15 cellular contexts compared by ENCODE assay signal in the genomic region with DNA sequence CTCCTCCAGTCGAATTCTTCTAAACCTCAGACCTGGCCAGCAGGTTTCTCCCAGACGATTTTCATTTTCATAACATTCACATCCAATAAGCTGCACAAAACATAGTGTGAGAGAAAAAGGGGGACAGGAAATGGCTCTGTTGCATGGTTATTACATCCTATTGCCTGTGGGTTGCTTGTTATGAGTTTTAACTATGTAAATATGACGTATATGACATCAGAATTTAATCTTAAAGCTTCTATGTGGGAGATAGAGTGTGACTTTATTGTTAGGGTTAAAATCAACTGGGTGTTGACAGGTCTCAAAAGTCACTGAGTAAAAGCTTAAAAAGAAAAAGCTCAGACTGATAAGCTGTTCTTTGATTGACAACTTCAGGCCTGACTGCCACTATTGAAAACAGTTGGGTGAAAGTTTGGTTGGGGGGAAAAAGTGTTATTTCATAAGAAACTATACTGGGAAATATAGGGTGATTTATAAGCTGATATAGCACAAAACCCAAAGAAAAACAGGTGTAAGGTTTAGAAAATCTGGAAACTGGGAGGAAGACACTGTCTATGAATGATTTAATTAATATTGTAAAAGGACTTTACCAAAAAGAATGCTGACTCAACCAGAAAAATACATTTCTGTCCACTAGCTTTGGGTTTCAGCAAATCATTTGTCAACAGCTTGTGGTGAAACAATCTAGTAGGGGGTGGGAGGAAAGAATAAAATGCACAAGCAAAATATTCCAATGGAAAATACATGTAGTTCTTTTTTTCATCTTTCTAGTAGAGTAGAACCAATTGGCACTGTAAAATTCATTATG.
DNase-seq lines count a peak whose midpoint lies in the region; ATAC-seq, FAIRE-seq and TF ChIP-seq lines count a peak whose summit lies in the region.
"Had no signal": no experiment of that assay in that cellular context is flagged by ENCODE, and none has a peak within 500 bp of the region (broad histone marks: within the 10 kb centered on the region; RNA-seq: fewer than 3 reads in every experiment).

No MANE protein-coding gene starts in this region.

- H3K4me3 ChIP-seq in HEK293 (ENCODE audit: low read depth, low read length) (no peak overlapping the region), astrocyte (ENCODE audit: insufficient read depth, low read depth, low read length) (no peak overlapping the region), right cardiac atrium (ENCODE audit: low read length) (no peak overlapping the region)
- H3K4me3 ChIP-seq: BLaER1 treated with 17β-estradiol and CSF1 and Interleukin-3, amounts not matched to agents 10 nM and 100 nM; HAP-1 had no signal

- no peaks in the 10 kb centered on the region for H4K20me1 ChIP-seq in astrocyte (ENCODE audit: insufficient read depth, low read length)
- H4K20me1 ChIP-seq: BLaER1 treated with 17β-estradiol and CSF1 and Interleukin-3, amounts not matched to agents 10 nM and 100 nM had no signal

- H3K9me3 ChIP-seq in HEK293 (ENCODE audit: control insufficient read depth, insufficient read depth, low read depth, low read length): no peaks in the 10 kb centered on the region
- H3K9me3 ChIP-seq in astrocyte (ENCODE audit: insufficient read depth, low read depth, low read length): no peaks in the 10 kb centered on the region
- no peaks in the 10 kb centered on the region for H3K9me3 ChIP-seq in right cardiac atrium (ENCODE audit: control insufficient read depth, low read length)
- H3K9me3 ChIP-seq: BLaER1 treated with 17β-estradiol and CSF1 and Interleukin-3, amounts not matched to agents 10 nM and 100 nM; HAP-1 had no signal

- POLR2A ChIA-PET in HEK293 (lab: Yijun Ruan, JAX): no interaction called here

- no peak overlapping the region for H3K4me3 Mint-ChIP-seq in astrocyte (ENCODE audit: unreplicated experiment)
- H3K4me3 Mint-ChIP-seq: CD4-positive, alpha-beta T cell; HFFc6 had no signal

- H3K36me3 ChIP-seq in HEK293 (ENCODE audit: control insufficient read depth in 2 of 2, insufficient read depth in 1 of 2, low read length in 2 of 2) (no peaks in the 10 kb centered on the region), astrocyte (ENCODE audit: insufficient read depth, low read length) (no peaks in the 10 kb centered on the region)
- H3K36me3 ChIP-seq: BLaER1 treated with 17β-estradiol and CSF1 and Interleukin-3, amounts not matched to agents 10 nM and 100 nM; HAP-1 had no signal

- H3K27me3 Mint-ChIP-seq in astrocyte (ENCODE audit: low read depth, unreplicated experiment): no peaks in the 10 kb centered on the region
- H3K27me3 Mint-ChIP-seq: CD4-positive, alpha-beta T cell had no signal

- intact Hi-C loops in right cardiac atrium (cut with DNase I): no loop called here

- H3K9ac ChIP-seq in astrocyte (ENCODE audit: low read length): no peak overlapping the region
- H3K9ac ChIP-seq: BLaER1 treated with 17β-estradiol and CSF1 and Interleukin-3, amounts not matched to agents 10 nM and 100 nM had no signal

- H3K79me2 ChIP-seq in astrocyte (ENCODE audit: insufficient read depth, low read length): no peaks in the 10 kb centered on the region

- DNase-seq in astrocyte (ENCODE audit: low read depth): no peak
- peak; percentile 24 for DNase-seq in fibroblast of gingiva (ENCODE audit: low read depth)
- DNase-seq in right cardiac atrium: no peak
- DNase-seq in cerebellum (ENCODE audit: low spot score): no peak
- DNase-seq in activated CD4-positive, alpha-beta T cell treated with anti-CD3 and anti-CD28 coated beads for 1 hour: no peak
- no peak for DNase-seq in activated CD8-positive, alpha-beta memory T cell treated with anti-CD3 and anti-CD28 coated beads, Interleukin-2, amount 50 U/mL, for 48 hours
- DNase-seq: CD4-positive, alpha-beta T cell; DMS79; HFFc6; KBM-7 had no signal

- H3K4me1 ChIP-seq in HEK293 (ENCODE audit: control insufficient read depth, insufficient read depth, low read length): peaks cover 2% of the 10 kb centered on the region; the same call in 1 of the 2 replicates
- no peaks in the 10 kb centered on the region for H3K4me1 ChIP-seq in astrocyte (ENCODE audit: insufficient read depth, low read length)
- peaks cover 1% of the 10 kb centered on the region for H3K4me1 ChIP-seq in right cardiac atrium (ENCODE audit: control insufficient read depth, insufficient read depth, low read length)
- H3K4me1 ChIP-seq: BLaER1 treated with 17β-estradiol and CSF1 and Interleukin-3, amounts not matched to agents 10 nM and 100 nM; HAP-1 had no signal

- no peak for FAIRE-seq in astrocyte (lab: Jason Lieb, UNC)
- FAIRE-seq: H1, HTR-8/SVneo had no signal

- TF ChIP-seq CTCF in HEK293 (tag by site-specific recombination; IDR thresholded peaks at IDR 0.05) (no peak), astrocyte (IDR thresholded peaks at IDR 0.05; ENCODE audit: insufficient read depth, low read depth, low read length) (no peak)

- H3K4me1 Mint-ChIP-seq in astrocyte (ENCODE audit: low read depth, unreplicated experiment): peaks cover 3% of the 10 kb centered on the region

- H2AFZ ChIP-seq in astrocyte (ENCODE audit: low read depth, low read length): no peak overlapping the region

- ATAC-seq in right cardiac atrium: no peak

- no peaks in the 10 kb centered on the region for H3K36me3 Mint-ChIP-seq in astrocyte (ENCODE audit: low read depth, unreplicated experiment)

- peak overlapping the region; percentile 28 for H3K27ac Mint-ChIP-seq in astrocyte (ENCODE audit: unreplicated experiment)
- H3K27ac Mint-ChIP-seq: CD4-positive, alpha-beta T cell; HFFc6 had no signal

- no peaks in the 10 kb centered on the region for H3K9me3 Mint-ChIP-seq in astrocyte (ENCODE audit: unreplicated experiment)
- H3K9me3 Mint-ChIP-seq: HFFc6 had no signal

- H3K27ac ChIP-seq in HEK293 (ENCODE audit: extremely low read depth, low read depth, low read length): no peak overlapping the region
- H3K27ac ChIP-seq in astrocyte (ENCODE audit: low read depth, low read length): no peak overlapping the region
- H3K27ac ChIP-seq in right cardiac atrium (ENCODE audit: low read length): no peak overlapping the region
- H3K27ac ChIP-seq: BLaER1 treated with 17β-estradiol and CSF1 and Interleukin-3, amounts not matched to agents 10 nM and 100 nM had no signal

- no peaks in the 10 kb centered on the region for H3K27me3 ChIP-seq in astrocyte (ENCODE audit: insufficient read depth, low read length)
- H3K27me3 ChIP-seq in right cardiac atrium (ENCODE audit: control insufficient read depth, insufficient read depth): no peaks in the 10 kb centered on the region
- H3K27me3 ChIP-seq: BLaER1 treated with 17β-estradiol and CSF1 and Interleukin-3, amounts not matched to agents 10 nM and 100 nM had no signal

- H3K4me2 ChIP-seq in astrocyte (ENCODE audit: low read length): no peak overlapping the region
- H3K4me2 ChIP-seq: BLaER1 treated with 17β-estradiol and CSF1 and Interleukin-3, amounts not matched to agents 10 nM and 100 nM had no signal

- CTCF ChIA-PET in HEK293 (lab: Yijun Ruan, JAX): interaction anchor here (0.6 to 0.7 kb wide), 4 partner anchors 11 to 417 kb away, joined by 3 to 6 read pairs (median 3); no protein-coding TSS in a partner anchor

- WGBS in right cardiac atrium: 31% methylated on average over 3 of the region's 3 CpGs

TF ChIP-seq in HEK293, 187 proteins besides CTCF, POLR2A, EP300 and RAD21 (continues in another document):
- TF ChIP-seq, protein P1, sequence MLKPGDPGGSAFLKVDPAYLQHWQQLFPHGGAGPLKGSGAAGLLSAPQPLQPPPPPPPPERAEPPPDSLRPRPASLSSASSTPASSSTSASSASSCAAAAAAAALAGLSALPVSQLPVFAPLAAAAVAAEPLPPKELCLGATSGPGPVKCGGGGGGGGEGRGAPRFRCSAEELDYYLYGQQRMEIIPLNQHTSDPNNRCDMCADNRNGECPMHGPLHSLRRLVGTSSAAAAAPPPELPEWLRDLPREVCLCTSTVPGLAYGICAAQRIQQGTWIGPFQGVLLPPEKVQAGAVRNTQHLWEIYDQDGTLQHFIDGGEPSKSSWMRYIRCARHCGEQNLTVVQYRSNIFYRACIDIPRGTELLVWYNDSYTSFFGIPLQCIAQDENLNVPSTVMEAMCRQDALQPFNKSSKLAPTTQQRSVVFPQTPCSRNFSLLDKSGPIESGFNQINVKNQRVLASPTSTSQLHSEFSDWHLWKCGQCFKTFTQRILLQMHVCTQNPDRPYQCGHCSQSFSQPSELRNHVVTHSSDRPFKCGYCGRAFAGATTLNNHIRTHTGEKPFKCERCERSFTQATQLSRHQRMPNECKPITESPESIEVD (tag by site-specific recombination; IDR thresholded peaks at IDR 0.05): peak; percentile 90
- no peak for TF ChIP-seq ZNF292 (tag by site-specific recombination; IDR thresholded peaks at IDR 0.05; ENCODE audit: borderline replicate concordance, low read depth)
- TF ChIP-seq MYNN (tag by site-specific recombination; IDR thresholded peaks at IDR 0.05; ENCODE audit: borderline replicate concordance): no peak
- TF ChIP-seq ZNF660 (tag by site-specific recombination; IDR thresholded peaks at IDR 0.05): no peak
- TF ChIP-seq ZFP69B (tag by site-specific recombination; IDR thresholded peaks at IDR 0.05): peak; percentile 46; the same call in 1 of the 2 replicates
- no peak for TF ChIP-seq ZNF530 (tag by site-specific recombination; IDR thresholded peaks at IDR 0.05; ENCODE audit: low read depth)
- no peak for TF ChIP-seq ZNF133 (tag by site-specific recombination; IDR thresholded peaks at IDR 0.05)
- no peak for TF ChIP-seq SP2 (tag by site-specific recombination; IDR thresholded peaks at IDR 0.05)
- no peak for TF ChIP-seq ZNF555 (tag by site-specific recombination; conservative IDR thresholded peaks at IDR 0.05)
- TF ChIP-seq ZNF404 (tag by site-specific recombination; IDR thresholded peaks at IDR 0.05): no peak
- 0 out of 2 replicates have a peak, but pooled peaks have one; percentile 39 for TF ChIP-seq ZNF24 (tag by site-specific recombination; IDR thresholded peaks at IDR 0.05)
- no peak for TF ChIP-seq SALL2 (tag by site-specific recombination; IDR thresholded peaks at IDR 0.05; ENCODE audit: borderline replicate concordance)
- TF ChIP-seq ZNF571 (tag by site-specific recombination; IDR thresholded peaks at IDR 0.05): no peak
- TF ChIP-seq GLI2 (tag by site-specific recombination; IDR thresholded peaks at IDR 0.05; ENCODE audit: borderline replicate concordance, low read depth): peak; percentile 32; the same call in 1 of the 2 replicates
- no peak for TF ChIP-seq ZNF2 (tag by site-specific recombination; IDR thresholded peaks at IDR 0.05)
- no peak for TF ChIP-seq ZFP41 (tag by site-specific recombination; IDR thresholded peaks at IDR 0.05; ENCODE audit: borderline replicate concordance)
- peak; percentile 85 for TF ChIP-seq ZEB2 (tag by site-specific recombination; IDR thresholded peaks at IDR 0.05)
